In genomic region chr15:68581725-68582124, GRCh38 we compare ENCODE assay signal across 1 cellular context.
TF ChIP-seq lines count a peak whose summit lies in the region.

No MANE protein-coding gene starts in this region.

TF ChIP-seq in IMR-90, 13 proteins besides CTCF, POLR2A, EP300 and RAD21 (continued from another document):
- TF ChIP-seq FOS (IDR thresholded peaks at IDR 0.05; ENCODE audit: low read depth, low read length) = no peak
- no peak for TF ChIP-seq MAZ (IDR thresholded peaks at IDR 0.05; ENCODE audit: borderline replicate concordance, low read depth, low read length)
- no peak for TF ChIP-seq RCOR1 (IDR thresholded peaks at IDR 0.05; ENCODE audit: insufficient replicate concordance, low read length)
TF ChIP-seq in IMR-90: peak in this region for 0.
